In the genomic region with DNA sequence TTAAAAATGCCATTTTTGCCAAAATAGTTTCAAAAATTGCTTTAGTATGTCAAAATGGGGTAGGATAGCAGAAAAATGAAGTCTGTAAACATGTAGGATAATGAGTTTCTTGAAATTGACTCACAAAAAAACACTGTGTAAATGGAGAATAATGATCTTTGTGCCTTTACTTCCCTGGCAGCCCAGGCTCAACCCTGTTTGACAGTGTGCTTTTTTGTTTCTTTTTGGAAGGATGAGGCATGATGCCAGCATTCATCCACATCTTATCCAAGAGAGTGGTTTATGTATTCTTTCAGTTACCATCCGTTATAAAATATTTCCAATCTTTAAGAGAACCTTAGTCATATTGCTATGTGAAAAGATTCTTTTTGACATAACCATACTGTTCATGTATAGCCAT, we compare ENCODE assay signal across 23 cellular contexts.
"Had no signal": no experiment of that assay in that cellular context is flagged by ENCODE, and none has a peak within 500 bp of the region (broad histone marks: within the 10 kb centered on the region; RNA-seq: fewer than 3 reads in every experiment).

No MANE protein-coding gene starts in this region.

- H3K27ac Mint-ChIP-seq: dendritic cell treated with granulocyte-macrophage colony-stimulating factor and Interleukin-4, amounts not matched to agents 40 ng/mL and 50 ng/mL, for 4 days; endodermal cell; mesothelial cell of epicardium; naive thymus-derived CD4-positive, alpha-beta T cell; neural progenitor cell; stimulated activated memory B cell treated with anti-CD40 and anti-IgM and Interleukin-4, amounts not matched to agents 10 μg/mL and 1 μg/mL and 100 μg/mL, for 72 hours had no signal

- H3K27ac ChIP-seq: colonic mucosa, esophagus muscularis mucosa, foreskin keratinocyte, neural progenitor cell, parathyroid adenoma, prostate gland, sigmoid colon, testis, tibial artery, upper lobe of left lung had no signal

- H3K9me3 Mint-ChIP-seq: dendritic cell treated with granulocyte-macrophage colony-stimulating factor and Interleukin-4, amounts not matched to agents 40 ng/mL and 50 ng/mL, for 4 days; endodermal cell; mesothelial cell of epicardium; nephron; neural progenitor cell; stimulated activated memory B cell treated with anti-CD40 and anti-IgM and Interleukin-4, amounts not matched to agents 10 μg/mL and 1 μg/mL and 100 μg/mL, for 72 hours had no signal

- H3K4me3 Mint-ChIP-seq: dendritic cell treated with granulocyte-macrophage colony-stimulating factor and Interleukin-4, amounts not matched to agents 40 ng/mL and 50 ng/mL, for 4 days; endodermal cell; mesothelial cell of epicardium; naive thymus-derived CD4-positive, alpha-beta T cell; nephron; neural progenitor cell; stimulated activated memory B cell treated with anti-CD40 and anti-IgM and Interleukin-4, amounts not matched to agents 10 μg/mL and 1 μg/mL and 100 μg/mL, for 72 hours had no signal

- H3K9me3 ChIP-seq: colonic mucosa, esophagus muscularis mucosa, prostate gland, sigmoid colon, testis, tibial artery, upper lobe of left lung had no signal

- H3K4me1 ChIP-seq: prostate gland, sigmoid colon, testis, upper lobe of left lung had no signal

- H3K27me3 Mint-ChIP-seq: dendritic cell treated with granulocyte-macrophage colony-stimulating factor and Interleukin-4, amounts not matched to agents 40 ng/mL and 50 ng/mL, for 4 days; stimulated activated memory B cell treated with anti-CD40 and anti-IgM and Interleukin-4, amounts not matched to agents 10 μg/mL and 1 μg/mL and 100 μg/mL, for 72 hours had no signal

- H3K36me3 Mint-ChIP-seq: mesothelial cell of epicardium; naive thymus-derived CD4-positive, alpha-beta T cell; neural progenitor cell; stimulated activated memory B cell treated with anti-CD40 and anti-IgM and Interleukin-4, amounts not matched to agents 10 μg/mL and 1 μg/mL and 100 μg/mL, for 72 hours had no signal

- H3K4me1 Mint-ChIP-seq: naive thymus-derived CD4-positive, alpha-beta T cell had no signal

- H3K36me3 ChIP-seq: colonic mucosa, esophagus muscularis mucosa, neural progenitor cell, prostate gland, sigmoid colon, tibial artery, upper lobe of left lung had no signal

- H3K4me3 ChIP-seq: colonic mucosa, esophagus muscularis mucosa, lung, neural progenitor cell, prostate gland, sigmoid colon, testis, tibial artery, upper lobe of left lung had no signal

- H3K27me3 ChIP-seq: colonic mucosa, esophagus muscularis mucosa, foreskin keratinocyte, neural progenitor cell, sigmoid colon, testis, tibial artery, upper lobe of left lung had no signal

- DNase-seq: colonic mucosa; effector CD8-positive, alpha-beta T cell; endodermal cell; foreskin keratinocyte; mesenchymal stem cell; naive thymus-derived CD4-positive, alpha-beta T cell; right cardiac atrium; sigmoid colon; stimulated activated CD4-positive, alpha-beta T cell treated with anti-CD3 and anti-CD28 coated beads, Interleukin-2, amount 100 ng/mL, for 24 hours; stimulated activated CD4-positive, alpha-beta T cell treated with anti-CD3 and anti-CD28 coated beads, Interleukin-4, amount 100 ng/mL, for 4 hours; stimulated activated naive CD8-positive, alpha-beta T cell treated with anti-CD3 and anti-CD28 coated beads, Interleukin-15, Interleukin-2, amounts not matched to agents 100 U/mL and 50 U/mL, for 24 hours; testis; tibial artery; upper lobe of left lung had no signal
